Comparison of ENCODE assay signal across 2 cellular contexts in the genomic region with DNA sequence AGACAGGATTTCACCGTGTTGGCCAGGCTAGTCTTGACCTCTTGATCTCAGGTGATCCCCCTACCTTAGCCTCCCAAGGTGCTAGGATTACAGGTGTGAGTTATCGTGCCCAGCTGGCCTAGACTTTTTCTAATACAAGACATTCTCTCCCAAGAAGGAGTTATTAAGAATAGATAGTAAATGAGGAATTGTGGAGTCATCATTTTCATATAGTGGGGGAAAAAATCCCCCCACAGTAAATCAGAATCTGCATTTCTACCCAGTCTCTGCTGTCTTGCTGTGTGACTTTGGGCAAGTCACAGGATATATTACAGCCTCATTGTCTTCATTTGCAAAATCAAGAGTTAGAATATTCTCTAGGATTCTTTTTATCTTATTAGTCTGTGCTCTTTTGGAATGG.
TF ChIP-seq lines count a peak whose summit lies in the region.

No MANE protein-coding gene starts in this region.

TF ChIP-seq in HepG2, 621 proteins besides CTCF, POLR2A, EP300 and RAD21:
- peak; percentile 66 for TF ChIP-seq MAFF (IDR thresholded peaks at IDR 0.05; ENCODE audit: low read depth, low read length)
- TF ChIP-seq CREM (IDR thresholded peaks at IDR 0.05): no peak
- TF ChIP-seq CREM (CRISPR knock-in tag; IDR thresholded peaks at IDR 0.05): no peak
- TF ChIP-seq ZNF577 (CRISPR knock-in tag; IDR thresholded peaks at IDR 0.05; ENCODE audit: borderline replicate concordance, low read depth): no peak
- no peak for TF ChIP-seq ZNF780A (CRISPR knock-in tag; IDR thresholded peaks at IDR 0.05)
- TF ChIP-seq, protein P1, sequence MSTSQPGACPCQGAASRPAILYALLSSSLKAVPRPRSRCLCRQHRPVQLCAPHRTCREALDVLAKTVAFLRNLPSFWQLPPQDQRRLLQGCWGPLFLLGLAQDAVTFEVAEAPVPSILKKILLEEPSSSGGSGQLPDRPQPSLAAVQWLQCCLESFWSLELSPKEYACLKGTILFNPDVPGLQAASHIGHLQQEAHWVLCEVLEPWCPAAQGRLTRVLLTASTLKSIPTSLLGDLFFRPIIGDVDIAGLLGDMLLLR (CRISPR knock-in tag; IDR thresholded peaks at IDR 0.05): no peak
- TF ChIP-seq MAFK (conservative IDR thresholded peaks at IDR 0.05 in 1 of 2, IDR thresholded peaks at IDR 0.05 in 1 of 2; ENCODE audit: low read length in 2 of 2): peak; percentile 52 to 67
- TF ChIP-seq HNRNPH1 (optimal IDR thresholded peaks at IDR 0.05; ENCODE audit: low read depth, low read length): no peak
- TF ChIP-seq HOXA5 (CRISPR knock-in tag; IDR thresholded peaks at IDR 0.05): no peak
- TF ChIP-seq ZMAT3 (CRISPR knock-in tag; conservative IDR thresholded peaks at IDR 0.05): no peak
- TF ChIP-seq KLF12 (CRISPR knock-in tag; IDR thresholded peaks at IDR 0.05; ENCODE audit: borderline replicate concordance): no peak
- no peak for TF ChIP-seq THAP11 (CRISPR knock-in tag; IDR thresholded peaks at IDR 0.05)
- no peak for TF ChIP-seq ZNF891 (CRISPR knock-in tag; IDR thresholded peaks at IDR 0.05)

TF ChIP-seq in K562, 482 proteins besides CTCF, POLR2A, EP300 and RAD21:
- peak; percentile 59 for TF ChIP-seq ZNF316 (IDR thresholded peaks at IDR 0.05)
- no peak for TF ChIP-seq ZNF445 (CRISPR knock-in tag; IDR thresholded peaks at IDR 0.05; ENCODE audit: low read depth)
- peak; percentile 20; the same call in 1 of the 2 replicates for TF ChIP-seq C11orf30 (IDR thresholded peaks at IDR 0.05; ENCODE audit: low read depth)
